In genomic region chr1:219173758-219174671, GRCh38 we compare ENCODE assay signal across 9 cellular contexts. TPM values are rescaled to one million over a fixed set of nuclear protein-coding genes. Genes with fewer than 3 reads are reported as not detected.
DNase-seq lines count a peak whose midpoint lies in the region; ATAC-seq, FAIRE-seq and TF ChIP-seq lines count a peak whose summit lies in the region.
"Had no signal": no experiment of that assay in that cellular context is flagged by ENCODE, and none has a peak within 500 bp of the region (broad histone marks: within the 10 kb centered on the region; RNA-seq: fewer than 3 reads in every experiment).

LYPLAL1 (plus strand) TSS chr1:219173878; CDS start chr1:219173891, 13 bp downstream.

- H2AFZ ChIP-seq in keratinocyte (ENCODE audit: control insufficient read depth, low read length), result peak within 1 kb of the TSS; percentile 96

- peaks cover 0 to 4% of the 10 kb centered on the region in 2 experiments for H3K36me3 ChIP-seq in keratinocyte (ENCODE audit: control insufficient read depth in 2 of 2, extremely low read depth in 1 of 2, insufficient read depth in 2 of 2, low read length in 2 of 2)

- H3K27ac ChIP-seq in keratinocyte (ENCODE audit: control insufficient read depth, insufficient read depth, low read length), result peak within 1 kb of the TSS; percentile 96

- H3K79me2 ChIP-seq in keratinocyte (ENCODE audit: control insufficient read depth, insufficient read depth, low read length), result peaks cover 15% of the 10 kb centered on the region

- FAIRE-seq in keratinocyte (lab: Jason Lieb, UNC), result peak; percentile 73
- FAIRE-seq: endometrium had no signal

- H3K4me1 ChIP-seq in keratinocyte (ENCODE audit: control insufficient read depth, extremely low read depth, insufficient read depth, low read length), result peaks cover 24% of the 10 kb centered on the region

- H3K4me3 Mint-ChIP-seq in central memory CD8-positive, alpha-beta T cell, result peak within 1 kb of the TSS; percentile 93

- peaks cover 38% of the 10 kb centered on the region for H3K4me1 Mint-ChIP-seq in central memory CD8-positive, alpha-beta T cell

- H3K9me3 Mint-ChIP-seq in central memory CD8-positive, alpha-beta T cell, result no peaks in the 10 kb centered on the region

- TF ChIP-seq CTCF in AG10803 (conservative IDR thresholded peaks at IDR 0.05; ENCODE audit: low read length), result no peak
- peak in 2 of 3 experiments; percentile 3 to 23 for TF ChIP-seq CTCF in keratinocyte (optimal IDR thresholded peaks at IDR 0.05 in 1 of 3, IDR thresholded peaks at IDR 0.05 in 1 of 3, conservative IDR thresholded peaks at IDR 0.05 in 1 of 3; ENCODE audit: extremely low read depth in 1 of 3, insufficient read depth in 2 of 3, low read length in 3 of 3)

- DNase-seq in AG10803 (ENCODE audit: low read depth), result peak; percentile 85
- DNase-seq in NCI-H446 (lab: John Stamatoyannopoulos, UW), result peak; percentile 72 to 93
- peak; percentile 76 to 77 for DNase-seq in central memory CD8-positive, alpha-beta T cell (ENCODE audit: low spot score in 2 of 2)
- no peak for DNase-seq in keratinocyte (ENCODE audit: low read depth, low spot score)
- DNase-seq in stimulated activated CD4-positive, alpha-beta T cell treated with anti-CD3 and anti-CD28 coated beads, Interleukin-12 subunit alpha, Interleukin-12 subunit beta, amount 100 ng/mL, for 48 hours (ENCODE audit: low read depth in 2 of 3, low spot score in 1 of 3), result peak; percentile 71 to 82 (median 82)

- peak; percentile 68 for ATAC-seq in HG03175 (IDR thresholded peaks at IDR 0.05; ENCODE audit: unreplicated experiment)
- ATAC-seq in activated CD4-positive, CD25-positive, alpha-beta regulatory T cell treated with anti-CD3 and anti-CD28 coated beads, Interleukin-2, amount 50 U/mL, for 24 hours, result peak; percentile 91 to 92
- peak; percentile 94 for ATAC-seq in central memory CD8-positive, alpha-beta T cell (replicated peaks; ENCODE audit: extremely low read depth, poor library complexity, severe bottlenecking)

- no peaks in the 10 kb centered on the region for H3K27me3 ChIP-seq in keratinocyte (ENCODE audit: control insufficient read depth, extremely low read depth, insufficient read depth, low read length)

- no peaks in the 10 kb centered on the region for H3K9me3 ChIP-seq in keratinocyte (ENCODE audit: control insufficient read depth, low read depth, low read length)

- peak; percentile 98 for TF ChIP-seq POLR2A in GM18951 (IDR thresholded peaks at IDR 0.05; ENCODE audit: extremely low read depth, insufficient read depth, insufficient read length)

- H4K20me1 ChIP-seq in keratinocyte (ENCODE audit: control insufficient read depth, extremely low read depth, insufficient read depth, low read length), result no peaks in the 10 kb centered on the region

- peak within 1 kb of the TSS; percentile 88 for H3K9ac ChIP-seq in keratinocyte (ENCODE audit: control insufficient read depth, extremely low read depth, insufficient read depth, low read length)

- H3K4me3 ChIP-seq in AG10803 (ENCODE audit: low read length), result peak within 1 kb of the TSS; percentile 88
- peak within 1 kb of the TSS; percentile 81 to 89 (median 88) for H3K4me3 ChIP-seq in keratinocyte (ENCODE audit: control insufficient read depth in 2 of 3, extremely low read depth in 1 of 3, insufficient read depth in 2 of 3, low read depth in 1 of 3, low read length in 3 of 3)

- H3K27me3 Mint-ChIP-seq in central memory CD8-positive, alpha-beta T cell, result peaks cover 8% of the 10 kb centered on the region

- H3K9me1 ChIP-seq in keratinocyte (ENCODE audit: control insufficient read depth, extremely low read depth, insufficient read depth, low read length), result peaks cover 3% of the 10 kb centered on the region

- H3K36me3 Mint-ChIP-seq in central memory CD8-positive, alpha-beta T cell (ENCODE audit: insufficient read depth), result peaks cover 9% of the 10 kb centered on the region

- in situ Hi-C loops in GM18951 (cut with MboI; ENCODE audit: low sequenced_read_pairs, unreplicated experiment), result no loop called here

- H3K4me2 ChIP-seq in keratinocyte (ENCODE audit: control insufficient read depth, extremely low read depth, insufficient read depth, low read depth, low read length), result peak within 1 kb of the TSS; percentile 99

- dilution Hi-C loops in keratinocyte (cut with MboI; ENCODE audit: extremely low pct_ligation_motif_present, low sequenced_read_pairs), result no loop called here

- peak within 1 kb of the TSS; percentile 96 for H3K27ac Mint-ChIP-seq in central memory CD8-positive, alpha-beta T cell (ENCODE audit: low read depth)

RNA-seq across cellular contexts. Expression of gene LYPLAL1, which starts in this region (rescaled TPM):
- polyA plus RNA-seq in keratinocyte, result 11.2 to 41.1 TPM (median 26.0 TPM) in 3 replicates
- 15.9 TPM for polyA plus RNA-seq in keratinocyte (2011; ENCODE audit: low read depth)
- 17.7 and 42.4 TPM in 2 replicates for polyA plus RNA-seq in keratinocyte (2011; cell fraction: cytosol; rRNA removed)
- 23.0 and 35.8 TPM in 2 replicates for polyA plus RNA-seq in keratinocyte (2011; cell fraction: nucleus; rRNA removed)
- 18.4 and 29.2 TPM in 2 replicates for polyA plus RNA-seq in keratinocyte (2012; ENCODE audit: low replicate concordance)
- 1.8 to 11.7 TPM (median 9.4 TPM) in 3 replicates for polyA minus RNA-seq in keratinocyte
- 9.4 TPM for polyA minus RNA-seq in keratinocyte (2011; cell fraction: cytosol; rRNA and poly(A)+ RNA removed)
- 15.8 and 29.2 TPM in 2 replicates for polyA minus RNA-seq in keratinocyte (2011; cell fraction: nucleus; rRNA and poly(A)+ RNA removed)
